12 cellular contexts compared by ENCODE assay signal in the genomic region with DNA sequence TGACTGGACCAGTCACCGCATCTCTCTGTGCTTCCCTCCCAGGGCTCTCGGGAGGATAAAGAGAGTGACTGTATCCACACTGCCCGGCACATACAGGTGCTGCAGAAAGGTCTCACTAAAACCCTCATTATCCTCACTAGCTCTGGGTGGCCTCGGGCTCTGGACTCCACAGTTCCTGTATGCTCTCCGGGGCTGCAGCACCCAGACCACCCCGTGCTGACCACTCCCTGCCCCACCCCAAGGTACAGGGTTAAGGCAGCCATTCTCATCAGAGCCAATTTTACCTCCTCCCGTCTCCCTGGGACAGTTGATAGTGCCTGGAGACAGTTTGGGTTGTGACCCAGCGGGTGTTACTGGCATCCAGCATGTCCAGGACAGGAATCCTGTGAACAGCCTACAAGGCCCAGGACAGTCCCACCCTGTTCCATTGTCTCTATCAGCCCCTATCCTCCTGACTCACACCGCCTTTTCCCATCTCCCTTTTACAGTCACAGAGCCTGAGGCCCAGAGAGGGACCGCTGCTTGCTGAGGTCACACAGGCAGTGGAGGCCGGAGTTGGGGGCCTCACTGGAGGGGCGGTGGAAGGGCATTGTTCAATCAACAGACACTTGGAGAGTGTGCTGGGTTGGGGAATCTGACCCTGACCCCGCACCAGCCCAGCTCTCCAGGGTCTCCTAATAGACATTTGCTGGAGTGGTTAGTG. TPM values are rescaled to one million over a fixed set of nuclear protein-coding genes. Genes with fewer than 3 reads are reported as not detected.
A peak's percentile ranks its signal among the peaks of the same experiment; 100 is the strongest.
DNase-seq lines count a peak whose midpoint lies in the region; ATAC-seq and TF ChIP-seq lines count a peak whose summit lies in the region.
"Had no signal": no experiment of that assay in that cellular context is flagged by ENCODE, and none has a peak within 500 bp of the region (broad histone marks: within the 10 kb centered on the region; RNA-seq: fewer than 3 reads in every experiment).

No MANE protein-coding gene starts in this region.

- no peaks in the 10 kb centered on the region for H3K4me1 ChIP-seq in sigmoid colon

- H3K27ac ChIP-seq in sigmoid colon: no peak overlapping the region

- H3K9me3 Mint-ChIP-seq in T-cell (no peaks in the 10 kb centered on the region), endothelial cell (ENCODE audit: unreplicated experiment) (no peaks in the 10 kb centered on the region)

- H3K27me3 Mint-ChIP-seq in T-cell (no peaks in the 10 kb centered on the region), endothelial cell (ENCODE audit: unreplicated experiment) (peaks cover 10% of the 10 kb centered on the region)

- intact Hi-C loops in sigmoid colon (cut with DNase I): no loop called here

- POLR2A ChIA-PET in T-cell (lab: Charles Lee): interaction anchor here in 1 of 2 donors (0.9 kb wide), 1 partner anchor 72 kb away, joined by 3 read pairs; no protein-coding TSS in a partner anchor

- CTCF ChIA-PET in T-cell (lab: Charles Lee): interaction anchor here in 1 of 2 donors (0.5 to 1.4 kb wide), 2 partner anchors 14 to 17 kb away, joined by 4 read pairs; no protein-coding TSS in a partner anchor

- H3K27ac Mint-ChIP-seq in T-cell: peak overlapping the region; percentile 100
- no peak overlapping the region for H3K27ac Mint-ChIP-seq in endothelial cell (ENCODE audit: unreplicated experiment)

- TF ChIP-seq POLR2A in sigmoid colon (IDR thresholded peaks at IDR 0.05): no peak

- TF ChIP-seq CTCF in endothelial cell (IDR thresholded peaks at IDR 0.05; ENCODE audit: unreplicated experiment): no peak
- no peak for TF ChIP-seq CTCF in sigmoid colon (IDR thresholded peaks at IDR 0.05)

- H3K4me3 Mint-ChIP-seq in T-cell (peak overlapping the region; percentile 93 to 98 (median 94)), endothelial cell (ENCODE audit: unreplicated experiment) (peak overlapping the region; percentile 21)

- peak; percentile 21 for DNase-seq in activated T-cell treated with anti-CD3 and anti-CD28 coated beads, Interleukin-2, amount 50 U/mL, for 1 hour
- DNase-seq in activated T-cell treated with anti-CD3 and anti-CD28 coated beads, Interleukin-2, amount 50 U/mL, for 48 hours: no peak
- DNase-seq in T-cell (no peak), endothelial cell (ENCODE audit: low spot score) (no peak), sigmoid colon (peak; percentile 52), SHP77 (lab: John Stamatoyannopoulos, UW) (no peak)
- no peak for DNase-seq in stimulated activated naive CD4-positive, alpha-beta T cell treated with Interleukin-2 at 50 U/mL for 16 hours (lab: John Stamatoyannopoulos, UW)
- DNase-seq in activated CD4-positive, CD25-positive, alpha-beta regulatory T cell treated with anti-CD3 and anti-CD28 coated beads, Interleukin-2, amount 50 U/mL, for 72 hours: no peak
- DNase-seq: DMS53, NCI-H1694 treated with DMSO at 0.1 percent for 48 hours, NCI-H774 had no signal

- H3K9me3 ChIP-seq in sigmoid colon: no peaks in the 10 kb centered on the region

- H3K4me1 Mint-ChIP-seq in T-cell (peaks cover 88 to 99% (median 95%) of the 10 kb centered on the region in 3 donors), endothelial cell (ENCODE audit: unreplicated experiment) (peaks cover 69% of the 10 kb centered on the region)

- no peaks in the 10 kb centered on the region for H3K36me3 ChIP-seq in sigmoid colon

- no peak for ATAC-seq in T-cell (replicated peaks in 1 of 4)

- no peak overlapping the region for H3K4me3 ChIP-seq in sigmoid colon
- H3K4me3 ChIP-seq: lung had no signal

- WGBS in sigmoid colon, 2 donors: 71 to 82% methylated on average over 13 of the region's 13 CpGs

- H3K27me3 ChIP-seq in sigmoid colon: no peaks in the 10 kb centered on the region

- H3K36me3 Mint-ChIP-seq in T-cell (peaks cover 36% of the 10 kb centered on the region), endothelial cell (ENCODE audit: low read depth, unreplicated experiment) (peaks cover 7% of the 10 kb centered on the region)

- no peak for TF ChIP-seq EP300 in sigmoid colon (IDR thresholded peaks at IDR 0.05)

RNA-seq across cellular contexts. Expression of a gene that starts 1.7 kb away (rescaled TPM):
- total RNA-seq in T-cell (100 to 1,000 TPM; 449 to 534 (median 468) TPM), endothelial cell (ENCODE audit: unreplicated experiment) (93.4 TPM), sigmoid colon (1 to 10 TPM; 1.3 to 4.3 (median 2.2) TPM)
- polyA plus RNA-seq in sigmoid colon: 10 to 100 TPM in 1 of 3 donors, not detected in 2; 28.0 TPM

RNA-seq across cellular contexts. Expression of a gene that starts 45.6 kb away (rescaled TPM):
- total RNA-seq in T-cell (10 to 100 TPM; 15.3 to 24.1 (median 16.6) TPM), endothelial cell (ENCODE audit: unreplicated experiment) (15.1 TPM), sigmoid colon (10 to 100 TPM in 1 of 4 donors, 1 to 10 TPM in 2, not detected in 1; 6.0 to 22.7 (median 6.3) TPM)
- 1 to 10 TPM in 2 of 3 donors, not detected in 1; 2.9 to 4.2 TPM for polyA plus RNA-seq in sigmoid colon

RNA-seq across cellular contexts. Expression of a gene that starts 51.3 kb away (rescaled TPM):
- 100 to 1,000 TPM in 3 of 5 donors, 10 to 100 TPM in 2; 86.3 to 124 (median 101) TPM for total RNA-seq in T-cell
- 52.1 TPM for total RNA-seq in endothelial cell (ENCODE audit: unreplicated experiment)
- 10 to 100 TPM; 63.0 to 85.3 (median 77.6) TPM for total RNA-seq in sigmoid colon
- polyA plus RNA-seq in sigmoid colon: 10 to 100 TPM; 55.3 to 75.4 (median 67.5) TPM

Comparison
In these comparisons a context has a peak if more than half of its experiments do, and no peak if none do; other contexts are left out.
1. DNase-seq: peak in activated T-cell treated with anti-CD3 and anti-CD28 coated beads, Interleukin-2, amount 50 U/mL, for 1 hour (single experiment) and sigmoid colon (single experiment); none in activated T-cell treated with anti-CD3 and anti-CD28 coated beads, Interleukin-2, amount 50 U/mL, for 48 hours (0 of 2), T-cell (0 of 34), endothelial cell (single experiment), stimulated activated naive CD4-positive, alpha-beta T cell treated with Interleukin-2 at 50 U/mL for 16 hours (single experiment), SHP77 (0 of 2) and activated CD4-positive, CD25-positive, alpha-beta regulatory T cell treated with anti-CD3 and anti-CD28 coated beads, Interleukin-2, amount 50 U/mL, for 72 hours (single experiment).
2. RNA of a gene that starts 1.7 kb away (total RNA-seq): 449 to 534 TPM in T-cell and 93.4 TPM in endothelial cell (single experiment); 1.3 to 4.3 TPM in sigmoid colon; every median in the first group is over 10 times any median in the second.